In genomic region chr11:117180661-117181585, GRCh38 we compare ENCODE assay signal across 1 cellular context.
A peak's percentile ranks its signal among the peaks of the same experiment; 100 is the strongest.
TF ChIP-seq lines count a peak whose summit lies in the region.

No MANE protein-coding gene starts in this region.

TF ChIP-seq in HepG2, 621 proteins besides CTCF, POLR2A, EP300 and RAD21 (continued from another document):
- 0 out of 2 replicates have a peak, but pooled peaks have one; percentile 15 for TF ChIP-seq BORCS8-MEF2B (CRISPR knock-in tag; IDR thresholded peaks at IDR 0.05)
- TF ChIP-seq GABPB1 (CRISPR knock-in tag; IDR thresholded peaks at IDR 0.05) = 0 out of 2 replicates have a peak, but pooled peaks have one; percentile 43
- TF ChIP-seq ZNF713 (CRISPR knock-in tag; IDR thresholded peaks at IDR 0.05) = 0 out of 2 replicates have a peak, but pooled peaks have one; percentile 77
- TF ChIP-seq ZMYM4 (CRISPR knock-in tag; IDR thresholded peaks at IDR 0.05) = peak; percentile 14; the same call in 1 of the 2 replicates
- TF ChIP-seq ZNF331 (CRISPR knock-in tag; IDR thresholded peaks at IDR 0.05) = no peak
- peak; percentile 83 for TF ChIP-seq XRCC5 (optimal IDR thresholded peaks at IDR 0.05; ENCODE audit: low read length)
- peak; percentile 74; the same call in 1 of the 2 replicates for TF ChIP-seq MYC (CRISPR knock-in tag; IDR thresholded peaks at IDR 0.05; ENCODE audit: borderline replicate concordance)
- 0 out of 2 replicates have a peak, but pooled peaks have one; percentile 39 for TF ChIP-seq ZNF230 (CRISPR knock-in tag; IDR thresholded peaks at IDR 0.05)
- TF ChIP-seq, protein P1, sequence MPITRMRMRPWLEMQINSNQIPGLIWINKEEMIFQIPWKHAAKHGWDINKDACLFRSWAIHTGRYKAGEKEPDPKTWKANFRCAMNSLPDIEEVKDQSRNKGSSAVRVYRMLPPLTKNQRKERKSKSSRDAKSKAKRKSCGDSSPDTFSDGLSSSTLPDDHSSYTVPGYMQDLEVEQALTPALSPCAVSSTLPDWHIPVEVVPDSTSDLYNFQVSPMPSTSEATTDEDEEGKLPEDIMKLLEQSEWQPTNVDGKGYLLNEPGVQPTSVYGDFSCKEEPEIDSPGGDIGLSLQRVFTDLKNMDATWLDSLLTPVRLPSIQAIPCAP (CRISPR knock-in tag; IDR thresholded peaks at IDR 0.05; ENCODE audit: low read depth) = no peak
- no peak for TF ChIP-seq NR2C2 (CRISPR knock-in tag; IDR thresholded peaks at IDR 0.05; ENCODE audit: borderline replicate concordance)
- TF ChIP-seq, protein P2, sequence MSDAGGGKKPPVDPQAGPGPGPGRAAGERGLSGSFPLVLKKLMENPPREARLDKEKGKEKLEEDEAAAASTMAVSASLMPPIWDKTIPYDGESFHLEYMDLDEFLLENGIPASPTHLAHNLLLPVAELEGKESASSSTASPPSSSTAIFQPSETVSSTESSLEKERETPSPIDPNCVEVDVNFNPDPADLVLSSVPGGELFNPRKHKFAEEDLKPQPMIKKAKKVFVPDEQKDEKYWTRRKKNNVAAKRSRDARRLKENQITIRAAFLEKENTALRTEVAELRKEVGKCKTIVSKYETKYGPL (CRISPR knock-in tag; IDR thresholded peaks at IDR 0.05) = no peak
- peak; percentile 90; the same call in 1 of the 2 replicates for TF ChIP-seq ZFP91 (CRISPR knock-in tag; IDR thresholded peaks at IDR 0.05; ENCODE audit: borderline replicate concordance)
- no peak for TF ChIP-seq KMT2A (CRISPR knock-in tag; IDR thresholded peaks at IDR 0.05)
- TF ChIP-seq GLI4 (CRISPR knock-in tag; IDR thresholded peaks at IDR 0.05; ENCODE audit: borderline replicate concordance) = no peak
- TF ChIP-seq ZNF138 (CRISPR knock-in tag; IDR thresholded peaks at IDR 0.05; ENCODE audit: low read depth) = no peak
- 0 out of 2 replicates have a peak, but pooled peaks have one; percentile 71 for TF ChIP-seq HNRNPL (IDR thresholded peaks at IDR 0.05; ENCODE audit: low read depth, low read length)
- peak; percentile 63; the same call in 1 of the 2 replicates for TF ChIP-seq ZNF501 (CRISPR knock-in tag; IDR thresholded peaks at IDR 0.05)
- peak; percentile 35; the same call in 1 of the 2 replicates for TF ChIP-seq ZFY (CRISPR knock-in tag; IDR thresholded peaks at IDR 0.05)
- TF ChIP-seq, protein P3, sequence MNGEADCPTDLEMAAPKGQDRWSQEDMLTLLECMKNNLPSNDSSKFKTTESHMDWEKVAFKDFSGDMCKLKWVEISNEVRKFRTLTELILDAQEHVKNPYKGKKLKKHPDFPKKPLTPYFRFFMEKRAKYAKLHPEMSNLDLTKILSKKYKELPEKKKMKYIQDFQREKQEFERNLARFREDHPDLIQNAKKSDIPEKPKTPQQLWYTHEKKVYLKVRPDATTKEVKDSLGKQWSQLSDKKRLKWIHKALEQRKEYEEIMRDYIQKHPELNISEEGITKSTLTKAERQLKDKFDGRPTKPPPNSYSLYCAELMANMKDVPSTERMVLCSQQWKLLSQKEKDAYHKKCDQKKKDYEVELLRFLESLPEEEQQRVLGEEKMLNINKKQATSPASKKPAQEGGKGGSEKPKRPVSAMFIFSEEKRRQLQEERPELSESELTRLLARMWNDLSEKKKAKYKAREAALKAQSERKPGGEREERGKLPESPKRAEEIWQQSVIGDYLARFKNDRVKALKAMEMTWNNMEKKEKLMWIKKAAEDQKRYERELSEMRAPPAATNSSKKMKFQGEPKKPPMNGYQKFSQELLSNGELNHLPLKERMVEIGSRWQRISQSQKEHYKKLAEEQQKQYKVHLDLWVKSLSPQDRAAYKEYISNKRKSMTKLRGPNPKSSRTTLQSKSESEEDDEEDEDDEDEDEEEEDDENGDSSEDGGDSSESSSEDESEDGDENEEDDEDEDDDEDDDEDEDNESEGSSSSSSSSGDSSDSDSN (CRISPR knock-in tag; IDR thresholded peaks at IDR 0.05) = peak; percentile 35; the same call in 1 of the 2 replicates
- no peak for TF ChIP-seq ZNF597 (CRISPR knock-in tag; IDR thresholded peaks at IDR 0.05)
- TF ChIP-seq CEBPB (IDR thresholded peaks at IDR 0.05; ENCODE audit: borderline replicate concordance, low read depth, low read length) = no peak
- no peak for TF ChIP-seq CENPBD1 (CRISPR knock-in tag; IDR thresholded peaks at IDR 0.05; ENCODE audit: borderline replicate concordance, low read depth)
- peak; percentile 80 for TF ChIP-seq ZNF687 (CRISPR knock-in tag; IDR thresholded peaks at IDR 0.05)
- TF ChIP-seq DMAP1 (CRISPR knock-in tag; IDR thresholded peaks at IDR 0.05) = 0 out of 2 replicates have a peak, but pooled peaks have one; percentile 58
- TF ChIP-seq THAP11 (CRISPR knock-in tag; IDR thresholded peaks at IDR 0.05) = peak; percentile 29; the same call in 1 of the 2 replicates
- no peak for TF ChIP-seq MED1 (CRISPR knock-in tag; IDR thresholded peaks at IDR 0.05)
